ENCODE assay signal across 32 cellular contexts in the genomic region with DNA sequence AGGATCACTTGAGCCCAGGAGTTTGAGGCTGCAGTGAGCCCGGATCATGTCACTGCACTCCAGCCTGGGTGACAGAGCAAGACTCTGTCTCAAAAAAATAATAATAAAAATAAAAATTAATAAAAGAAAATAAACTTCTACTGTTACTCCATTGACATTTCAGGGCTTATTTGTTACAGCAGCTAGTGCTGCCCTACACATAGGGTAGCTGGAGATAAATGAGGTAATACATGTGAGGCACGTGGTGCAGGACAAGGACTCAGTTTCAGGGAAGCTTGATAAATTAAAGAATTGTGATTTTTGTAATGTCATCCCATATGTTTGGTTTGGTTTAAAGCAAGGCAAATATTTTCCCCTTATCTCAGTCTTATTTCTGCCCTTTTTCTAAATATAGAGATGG.
"Had no signal": no experiment of that assay in that cellular context is flagged by ENCODE, and none has a peak within 500 bp of the region (broad histone marks: within the 10 kb centered on the region; RNA-seq: fewer than 3 reads in every experiment).

No MANE protein-coding gene starts in this region.

- H3K9me3 ChIP-seq: adrenal gland, ascending aorta, body of pancreas, breast epithelium had no signal

- H3K4me3 ChIP-seq: adrenal gland, ascending aorta, body of pancreas, breast epithelium, cardiac muscle cell had no signal

- H3K36me3 ChIP-seq: adrenal gland, ascending aorta, brain microvascular endothelial cell, breast epithelium, cardiac muscle cell had no signal

- H3K27me3 ChIP-seq: adrenal gland, ascending aorta, body of pancreas, brain microvascular endothelial cell, cardiac muscle cell had no signal

- ATAC-seq: activated naive CD4-positive, alpha-beta T cell treated with anti-CD3 and anti-CD28 coated beads, Interleukin-2, amount 50 U/mL, for 72 hours; activated naive CD8-positive, alpha-beta T cell treated with anti-CD3 and anti-CD28 coated beads, Interleukin-2, amount 50 U/mL, for 24 hours; activated T-cell treated with anti-CD3 and anti-CD28 coated beads, Interleukin-2, amount 50 U/mL, for 4 hours; activated T-cell treated with anti-CD3 and anti-CD28 coated beads, Interleukin-2, amount 50 U/mL, for 72 hours; activated T-helper 17 cell treated with anti-CD3 and anti-CD28 coated beads, Interleukin-2, amount 50 U/mL, for 72 hours; body of pancreas had no signal

- H3K4me1 ChIP-seq: adrenal gland, body of pancreas, breast epithelium had no signal

- FAIRE-seq: astrocyte had no signal

- DNase-seq: activated effector memory CD4-positive, alpha-beta T cell treated with anti-CD3 and anti-CD28 coated beads, Interleukin-2, amount 50 U/mL, for 16 hours; activated effector memory CD4-positive, alpha-beta T cell treated with Interleukin-2 at 50 U/mL for 16 hours; activated gamma-delta T cell; activated gamma-delta T cell treated with Interleukin-2 at 50 U/mL for 16 hours; activated naive CD4-positive, alpha-beta T cell; activated naive CD4-positive, alpha-beta T cell treated with anti-CD3 and anti-CD28 coated beads for 36 hours; activated naive CD4-positive, alpha-beta T cell treated with anti-CD3 and anti-CD28 coated beads, Interleukin-2, amount 10 ng/mL, durations not matched to agents 7 days and 5 days; activated naive CD4-positive, alpha-beta T cell treated with anti-CD3 and anti-CD28 coated beads, Interleukin-2, amount 50 U/mL, for 16 hours; activated naive CD4-positive, alpha-beta T cell treated with Interleukin-2 at 50 U/mL for 16 hours; activated naive CD8-positive, alpha-beta T cell treated with anti-CD3 and anti-CD28 coated beads for 36 hours; activated naive CD8-positive, alpha-beta T cell treated with anti-CD3 and anti-CD28 coated beads, Interleukin-2, amount 10 ng/mL, durations not matched to agents 7 days and 5 days; activated naive CD8-positive, alpha-beta T cell treated with anti-CD3 and anti-CD28 coated beads, Interleukin-2, amount 50 U/mL, for 24 hours; activated T-cell treated with anti-CD3 and anti-CD28 coated beads for 4 hours; activated T-cell treated with anti-CD3 and anti-CD28 coated beads, Interleukin-2, amount 50 U/mL, for 1 hour; activated T-cell treated with anti-CD3 and anti-CD28 coated beads, Interleukin-2, amount 50 U/mL, for 24 hours; activated T-cell treated with anti-CD3 and anti-CD28 coated beads, Interleukin-2, amount 50 U/mL, for 4 hours; activated T-cell treated with anti-CD3 and anti-CD28 coated beads, Interleukin-2, amount 50 U/mL, for 48 hours; activated T-cell treated with anti-CD3 and anti-CD28 coated beads, Interleukin-2, amount 50 U/mL, for 72 hours; adrenal gland; amniotic stem cell; anterior cingulate cortex; body of pancreas; brain microvascular endothelial cell; caudate nucleus; central memory CD4-positive, alpha-beta T cell; cerebellar nuclear complex had no signal

- H3K27ac ChIP-seq: adrenal gland, ascending aorta, body of pancreas, brain microvascular endothelial cell, breast epithelium, cardiac muscle cell had no signal
